ENCODE assay signal across 16 cellular contexts in genomic region chr4:17619416-17620105, GRCh38. TPM values are rescaled to one million over a fixed set of nuclear protein-coding genes. Genes with fewer than 3 reads are reported as not detected.
DNase-seq lines count a peak whose midpoint lies in the region; ATAC-seq and TF ChIP-seq lines count a peak whose summit lies in the region.
"Had no signal": no experiment of that assay in that cellular context is flagged by ENCODE, and none has a peak within 500 bp of the region (broad histone marks: within the 10 kb centered on the region; RNA-seq: fewer than 3 reads in every experiment).

No MANE protein-coding gene starts in this region.

- no peak overlapping the region for H3K4me3 ChIP-seq in left ventricle myocardium inferior
- no peak overlapping the region for H3K4me3 ChIP-seq in subcutaneous abdominal adipose tissue (ENCODE audit: low read depth in 1 of 5, low read length in 5 of 5)
- H3K4me3 ChIP-seq: prostate gland, stomach had no signal

- peaks cover 63% of the 10 kb centered on the region for H3K36me3 Mint-ChIP-seq in activated CD8-positive, alpha-beta T cell treated with anti-CD3 and anti-CD28 coated beads, Interleukin-2, amount 10 ng/mL, durations not matched to agents 7 days and 5 days (ENCODE audit: low read depth)

- POLR2A ChIA-PET in activated CD8-positive, alpha-beta T cell treated with anti-CD3 and anti-CD28 coated beads, Interleukin-2, amount 10 ng/mL, durations not matched to agents 7 days and 5 days (lab: Charles Lee): interaction anchor here (0.6 to 1.4 kb wide), 3 partner anchors 41 to 744 kb away, joined by 3 read pairs; partner anchors contain the start of gene LAP3

- peak overlapping the region; percentile 27 for H3K27ac ChIP-seq in left ventricle myocardium inferior (replicated peaks)
- no peak overlapping the region for H3K27ac ChIP-seq in subcutaneous abdominal adipose tissue (ENCODE audit: low read depth, low read length)
- H3K27ac ChIP-seq: prostate gland, stomach had no signal

- peaks cover 60% of the 10 kb centered on the region for H3K4me1 ChIP-seq in left ventricle myocardium inferior
- H3K4me1 ChIP-seq in subcutaneous abdominal adipose tissue (ENCODE audit: control insufficient read depth in 5 of 5, insufficient read depth in 5 of 5, low read length in 5 of 5): peaks cover 5 to 36% (median 33%) of the 10 kb centered on the region in 5 donors
- H3K4me1 ChIP-seq: BE2C had no signal

- no peak for TF ChIP-seq CTCF in left ventricle myocardium inferior (IDR thresholded peaks at IDR 0.05; ENCODE audit: borderline replicate concordance)

- DNase-seq in left ventricle myocardium inferior (no peak), Right ventricle myocardium inferior (ENCODE audit: missing footprints) (no peak), fibroblast of gingiva (ENCODE audit: low read depth) (peak; percentile 88), activated gamma-delta T cell treated with Interleukin-2 at 50 U/mL for 16 hours (no peak), activated gamma-delta T cell (lab: John Stamatoyannopoulos, UW) (no peak)
- DNase-seq in activated CD8-positive, alpha-beta T cell treated with anti-CD3 and anti-CD28 coated beads, Interleukin-2, amount 10 ng/mL, durations not matched to agents 7 days and 5 days: no peak
- DNase-seq: activated CD4-positive, alpha-beta T cell treated with anti-CD3 and anti-CD28 coated beads, Interleukin-2, amount 50 U/mL, for 4 hours; BE2C; endodermal cell; KBM-7; midbrain; stomach; T-cell had no signal

- no peaks in the 10 kb centered on the region for H3K9me3 ChIP-seq in left ventricle myocardium inferior (replicated peaks)
- no peaks in the 10 kb centered on the region for H3K9me3 ChIP-seq in subcutaneous abdominal adipose tissue (ENCODE audit: control insufficient read depth in 5 of 5, low read length in 5 of 5)
- H3K9me3 ChIP-seq: BE2C, prostate gland, stomach had no signal

- ATAC-seq in Right ventricle myocardium inferior: no peak
- ATAC-seq in activated CD8-positive, alpha-beta T cell treated with anti-CD3 and anti-CD28 coated beads, Interleukin-2, amount 10 ng/mL, durations not matched to agents 7 days and 5 days: no peak
- ATAC-seq in HG03571 (IDR thresholded peaks at IDR 0.05; ENCODE audit: unreplicated experiment): no peak
- ATAC-seq: T-cell had no signal

- no peak overlapping the region for H3K4me3 Mint-ChIP-seq in activated CD8-positive, alpha-beta T cell treated with anti-CD3 and anti-CD28 coated beads, Interleukin-2, amount 10 ng/mL, durations not matched to agents 7 days and 5 days
- H3K4me3 Mint-ChIP-seq: endodermal cell had no signal

- intact Hi-C loops in left ventricle myocardium inferior (cut with micrococcal nuclease) (no loop called here), Right ventricle myocardium inferior (cut with DNase I) (loop anchor here (5.0 kb wide), 1 partner anchor 193 kb away; the partner anchor contains the start of genes DCAF16 and NCAPG)

- H3K36me3 ChIP-seq in left ventricle myocardium inferior: peaks cover 75% of the 10 kb centered on the region
- H3K36me3 ChIP-seq in subcutaneous abdominal adipose tissue (ENCODE audit: control insufficient read depth in 5 of 5, insufficient read depth in 5 of 5, low read length in 5 of 5): peaks cover 28 to 69% (median 64%) of the 10 kb centered on the region in 5 donors

- H3K9ac ChIP-seq in subcutaneous abdominal adipose tissue (ENCODE audit: low read length in 5 of 5): peak overlapping the region in 3 of 5 donors; percentile 2 to 56 (median 12)

- no peaks in the 10 kb centered on the region for H3K9me3 Mint-ChIP-seq in activated CD8-positive, alpha-beta T cell treated with anti-CD3 and anti-CD28 coated beads, Interleukin-2, amount 10 ng/mL, durations not matched to agents 7 days and 5 days (ENCODE audit: insufficient read depth)
- H3K9me3 Mint-ChIP-seq: endodermal cell, T-cell had no signal

- H3K27ac Mint-ChIP-seq in activated CD8-positive, alpha-beta T cell treated with anti-CD3 and anti-CD28 coated beads, Interleukin-2, amount 10 ng/mL, durations not matched to agents 7 days and 5 days: peak overlapping the region; percentile 82
- H3K27ac Mint-ChIP-seq: endodermal cell had no signal

- H3K27me3 ChIP-seq in left ventricle myocardium inferior (ENCODE audit: low read depth) (no peaks in the 10 kb centered on the region), subcutaneous abdominal adipose tissue (ENCODE audit: control insufficient read depth in 5 of 5, insufficient read depth in 4 of 5, low read length in 5 of 5) (no peaks in the 10 kb centered on the region)
- H3K27me3 ChIP-seq: BE2C, stomach had no signal

- H3K4me1 Mint-ChIP-seq in activated CD8-positive, alpha-beta T cell treated with anti-CD3 and anti-CD28 coated beads, Interleukin-2, amount 10 ng/mL, durations not matched to agents 7 days and 5 days (ENCODE audit: low read depth): peaks cover 41% of the 10 kb centered on the region

- CTCF ChIA-PET in activated CD8-positive, alpha-beta T cell treated with anti-CD3 and anti-CD28 coated beads, Interleukin-2, amount 10 ng/mL, durations not matched to agents 7 days and 5 days (lab: Charles Lee): interaction anchor here (0.8 to 2.0 kb wide), 3 partner anchors 17 to 70 kb away, joined by 3 to 10 read pairs (median 4); no protein-coding TSS in a partner anchor

- H3K27me3 Mint-ChIP-seq in activated CD8-positive, alpha-beta T cell treated with anti-CD3 and anti-CD28 coated beads, Interleukin-2, amount 10 ng/mL, durations not matched to agents 7 days and 5 days (ENCODE audit: low read depth): no peaks in the 10 kb centered on the region
- H3K27me3 Mint-ChIP-seq: T-cell had no signal

RNA-seq across cellular contexts. Expression of gene MED28, which starts 5.1 kb away (rescaled TPM):
- total RNA-seq in left ventricle myocardium inferior: 18.1 TPM
- total RNA-seq in Right ventricle myocardium inferior: 22.0 TPM
- total RNA-seq in activated CD8-positive, alpha-beta T cell treated with anti-CD3 and anti-CD28 coated beads, Interleukin-2, amount 10 ng/mL, durations not matched to agents 7 days and 5 days: 10 to 100 TPM; 55.2 to 58.4 TPM

RNA-seq across cellular contexts. Expression of gene LAP3, which starts 42.6 kb away (rescaled TPM):
- total RNA-seq in left ventricle myocardium inferior (52.7 TPM), Right ventricle myocardium inferior (56.9 TPM)
- 100 to 1,000 TPM; 147 to 154 TPM for total RNA-seq in activated CD8-positive, alpha-beta T cell treated with anti-CD3 and anti-CD28 coated beads, Interleukin-2, amount 10 ng/mL, durations not matched to agents 7 days and 5 days
